25 cellular contexts compared by ENCODE assay signal in the genomic region with DNA sequence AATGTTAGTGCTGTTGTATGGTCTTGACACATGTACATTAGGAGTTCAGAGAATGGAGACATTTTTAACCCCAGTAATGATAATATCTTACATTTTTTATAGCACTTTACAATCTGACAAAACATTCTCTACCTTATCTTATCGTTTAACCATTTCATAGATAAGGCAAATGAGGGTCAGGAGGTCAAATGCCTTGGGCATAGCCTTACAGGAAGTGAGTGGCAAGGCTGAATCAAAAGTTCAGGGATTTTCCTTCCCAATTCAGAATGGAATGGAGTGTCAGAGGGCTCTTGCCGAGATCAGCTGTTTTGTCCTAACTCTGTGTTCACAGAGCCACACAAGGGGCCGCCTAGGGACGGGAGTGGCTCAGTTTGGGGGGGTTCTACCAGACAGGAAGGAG. TPM values are rescaled to one million over a fixed set of nuclear protein-coding genes. Genes with fewer than 3 reads are reported as not detected.
DNase-seq lines count a peak whose midpoint lies in the region; ATAC-seq, FAIRE-seq and TF ChIP-seq lines count a peak whose summit lies in the region.
"Had no signal": no experiment of that assay in that cellular context is flagged by ENCODE, and none has a peak within 500 bp of the region (broad histone marks: within the 10 kb centered on the region; RNA-seq: fewer than 3 reads in every experiment).

No MANE protein-coding gene starts in this region.

- H3K27ac ChIP-seq in endothelial cell of umbilical vein (ENCODE audit: insufficient read depth, low read depth, low read length) (no peak overlapping the region), small intestine (ENCODE audit: low read depth in 1 of 2, low read length in 1 of 2) (no peak overlapping the region)
- H3K27ac ChIP-seq: BLaER1 treated with 17β-estradiol and CSF1 and Interleukin-3, amounts not matched to agents 10 nM and 100 nM had no signal

- H3K9ac ChIP-seq in endothelial cell of umbilical vein (replicated peaks; ENCODE audit: extremely low read depth, insufficient read depth, low read length), result no peak overlapping the region
- H3K9ac ChIP-seq: BLaER1 treated with 17β-estradiol and CSF1 and Interleukin-3, amounts not matched to agents 10 nM and 100 nM; SK-N-SH had no signal

- ATAC-seq in GM18505 (IDR thresholded peaks at IDR 0.05; ENCODE audit: unreplicated experiment), result no peak
- ATAC-seq in GM18858 (IDR thresholded peaks at IDR 0.05; ENCODE audit: unreplicated experiment), result no peak
- ATAC-seq: CD8-positive, alpha-beta T cell had no signal

- DNase-seq in EL (peak; percentile 12), NCI-H226 (peak; percentile 61), endothelial cell of umbilical vein (ENCODE audit: low read depth, low spot score) (no peak), small intestine (peak; percentile 42), GM10266 (ENCODE audit: extremely low spot score) (no peak)
- DNase-seq: CD8-positive, alpha-beta T cell; DMS79 treated with DMSO at 0.1 percent for 48 hours; GDM1; HFFc6; IMR-90; MG63; NCI-H1105; NCI-H187; NCI-H2107; NCI-H510A treated with DMSO at 0.1 percent for 48 hours; NCI-H774; OCI-M1; RPMI8226; SHP77 treated with DMSO at 0.1 percent for 48 hours; SK-N-SH had no signal

- intact Hi-C loops in endothelial cell of umbilical vein (cut with micrococcal nuclease), result no loop called here

- TF ChIP-seq POLR2A in endothelial cell of umbilical vein (IDR thresholded peaks at IDR 0.05; ENCODE audit: low read depth, low read length) (no peak), GM18505 (IDR thresholded peaks at IDR 0.05; ENCODE audit: borderline replicate concordance, extremely low read depth, insufficient read depth, insufficient read length) (no peak)

- WGBS in small intestine, 3 donors, result 42 to 61% (median 52%) methylated on average over 4 of the region's 4 CpGs

- H3K9me3 ChIP-seq in endothelial cell of umbilical vein (replicated peaks; ENCODE audit: control insufficient read depth, insufficient read depth, low read length), result no peaks in the 10 kb centered on the region
- H3K9me3 ChIP-seq in small intestine (ENCODE audit: control insufficient read depth, low read depth), result no peaks in the 10 kb centered on the region
- H3K9me3 ChIP-seq: MG63, SK-N-SH had no signal

- POLR2A ChIA-PET in endothelial cell of umbilical vein (lab: Charles Lee), result no interaction called here

- H4K20me1 ChIP-seq in endothelial cell of umbilical vein (replicated peaks; ENCODE audit: control insufficient read depth, extremely low read depth, insufficient read depth, low read length), result no peaks in the 10 kb centered on the region
- H4K20me1 ChIP-seq: BLaER1 treated with 17β-estradiol and CSF1 and Interleukin-3, amounts not matched to agents 10 nM and 100 nM had no signal

- H3K9me1 ChIP-seq in endothelial cell of umbilical vein (replicated peaks; ENCODE audit: control insufficient read depth, extremely low read depth, insufficient read depth, low read length), result no peaks in the 10 kb centered on the region

- CTCF ChIA-PET in endothelial cell of umbilical vein (lab: Charles Lee), result interaction anchor here (1.7 kb wide), 1 partner anchor 15 kb away, joined by 6 read pairs; no protein-coding TSS in a partner anchor

- no peaks in the 10 kb centered on the region for H3K36me3 ChIP-seq in endothelial cell of umbilical vein (ENCODE audit: control insufficient read depth in 2 of 2, extremely low read depth in 1 of 2, insufficient read depth in 2 of 2, low read length in 2 of 2)
- no peaks in the 10 kb centered on the region for H3K36me3 ChIP-seq in small intestine (ENCODE audit: control insufficient read depth in 2 of 2, insufficient read depth in 2 of 2, low read length in 2 of 2)
- H3K36me3 ChIP-seq: BLaER1 treated with 17β-estradiol and CSF1 and Interleukin-3, amounts not matched to agents 10 nM and 100 nM; MG63 had no signal

- no TSS peak for BruUV-seq in endothelial cell of umbilical vein (replicated peaks; lab: Mats Ljungman, UMichigan)

- H2AFZ ChIP-seq in endothelial cell of umbilical vein (ENCODE audit: low read depth, low read length), result no peak overlapping the region

- no peak for TF ChIP-seq CTCF in endothelial cell of umbilical vein (IDR thresholded peaks at IDR 0.05; ENCODE audit: extremely low read depth in 1 of 2, insufficient read depth in 1 of 2, low read depth in 1 of 2, low read length in 2 of 2)
- TF ChIP-seq CTCF in GM10266 (IDR thresholded peaks at IDR 0.05; ENCODE audit: control insufficient read depth, insufficient read depth, low read depth, missing control alignments), result no peak

- peak; percentile 40 for FAIRE-seq in endothelial cell of umbilical vein (lab: Jason Lieb, UNC)
- FAIRE-seq in small intestine (lab: Jason Lieb, UNC), result no peak
- FAIRE-seq: D721Med, H1 had no signal

- dilution Hi-C loops in endothelial cell of umbilical vein (cut with MboI; ENCODE audit: extremely low pct_ligation_motif_present, low sequenced_read_pairs), result no loop called here

- H3K4me3 ChIP-seq in endothelial cell of umbilical vein (replicated peaks in 1 of 3; ENCODE audit: insufficient read depth in 1 of 3, low read depth in 1 of 3, low read length in 3 of 3), result no peak overlapping the region
- H3K4me3 ChIP-seq in small intestine (ENCODE audit: low read depth in 1 of 2, low read length in 2 of 2), result no peak overlapping the region
- H3K4me3 ChIP-seq: BLaER1 treated with 17β-estradiol and CSF1 and Interleukin-3, amounts not matched to agents 10 nM and 100 nM; MG63 had no signal

- H3K4me1 ChIP-seq in endothelial cell of umbilical vein (ENCODE audit: control insufficient read depth, extremely low read depth, insufficient read depth, low read length) (peaks cover 4% of the 10 kb centered on the region), small intestine (ENCODE audit: control insufficient read depth in 2 of 2, insufficient read depth in 1 of 2, low read depth in 1 of 2, low read length in 1 of 2) (peaks cover 0 to 5% of the 10 kb centered on the region in 2 donors)

- no peak overlapping the region for H3K4me2 ChIP-seq in endothelial cell of umbilical vein (ENCODE audit: insufficient read depth, low read length)
- H3K4me2 ChIP-seq: SK-N-SH had no signal

- no peaks in the 10 kb centered on the region for H3K79me2 ChIP-seq in endothelial cell of umbilical vein (ENCODE audit: control insufficient read depth, insufficient read depth, low read length)

- no peaks in the 10 kb centered on the region for H3K27me3 ChIP-seq in endothelial cell of umbilical vein (ENCODE audit: control insufficient read depth in 2 of 2, insufficient read depth in 2 of 2, low read length in 2 of 2)
- no peaks in the 10 kb centered on the region for H3K27me3 ChIP-seq in small intestine (ENCODE audit: control insufficient read depth in 2 of 2, insufficient read depth in 2 of 2, low read length in 2 of 2)
- H3K27me3 ChIP-seq: BLaER1 treated with 17β-estradiol and CSF1 and Interleukin-3, amounts not matched to agents 10 nM and 100 nM; MG63 had no signal

TF ChIP-seq in endothelial cell of umbilical vein, 7 proteins besides CTCF, POLR2A, EP300 and RAD21:
- TF ChIP-seq, protein P1, sequence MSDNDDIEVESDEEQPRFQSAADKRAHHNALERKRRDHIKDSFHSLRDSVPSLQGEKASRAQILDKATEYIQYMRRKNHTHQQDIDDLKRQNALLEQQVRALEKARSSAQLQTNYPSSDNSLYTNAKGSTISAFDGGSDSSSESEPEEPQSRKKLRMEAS (IDR thresholded peaks at IDR 0.05; ENCODE audit: insufficient read depth, insufficient read length), result no peak
- TF ChIP-seq EZH2 (IDR thresholded peaks at IDR 0.05; ENCODE audit: borderline replicate concordance, low read depth, low read length, severe bottlenecking), result no peak
- TF ChIP-seq GATA2 (IDR thresholded peaks at IDR 0.05; ENCODE audit: insufficient read depth, insufficient read length, low read depth, low read length), result peak; percentile 80
- TF ChIP-seq JUN (IDR thresholded peaks at IDR 0.05; ENCODE audit: borderline replicate concordance, insufficient read depth, insufficient read length, low read depth), result no peak
- TF ChIP-seq MYC (IDR thresholded peaks at IDR 0.05; ENCODE audit: low read depth, low read length), result no peak
- TF ChIP-seq POLR2AphosphoS5 (IDR thresholded peaks at IDR 0.05; ENCODE audit: insufficient read depth, low read depth, low read length), result no peak
- no peak for TF ChIP-seq FOS (IDR thresholded peaks at IDR 0.05; ENCODE audit: borderline replicate concordance, insufficient read depth, low read length)

RNA-seq across cellular contexts. Expression of a gene that starts 57.6 kb away (rescaled TPM):
- total RNA-seq in endothelial cell of umbilical vein, result 5.6 and 7.0 TPM in 2 replicates
- polyA plus RNA-seq in endothelial cell of umbilical vein (1.8 and 2.2 TPM in 2 replicates), small intestine (1 to 10 TPM; 2.0 to 6.7 (median 2.4) TPM)
- 1.4 and 2.1 TPM in 2 replicates for polyA plus RNA-seq in endothelial cell of umbilical vein (2011; cell fraction: cytosol; rRNA removed)
- polyA plus RNA-seq in endothelial cell of umbilical vein (2011; cell fraction: nucleus; rRNA removed), result 1.1 and 1.2 TPM in 2 replicates
- 6.2 and 7.4 TPM in 2 replicates for polyA plus RNA-seq in endothelial cell of umbilical vein (2012)
- polyA minus RNA-seq in endothelial cell of umbilical vein, result 2.5 and 6.5 TPM in 2 replicates
- polyA minus RNA-seq in endothelial cell of umbilical vein (2011; cell fraction: cytosol; rRNA and poly(A)+ RNA removed), result 3.3 TPM
- polyA minus RNA-seq in endothelial cell of umbilical vein (2011; cell fraction: nucleus; rRNA and poly(A)+ RNA removed), result 2.6 and 3.8 TPM in 2 replicates

Comparison
In these comparisons a context has a peak if more than half of its experiments do, and no peak if none do; other contexts are left out.
1. DNase-seq: peak in EL (single experiment), NCI-H226 (single experiment) and small intestine (single experiment); none in endothelial cell of umbilical vein (single experiment) and GM10266 (single experiment).